ENCODE assay signal across 17 cellular contexts in the genomic region with DNA sequence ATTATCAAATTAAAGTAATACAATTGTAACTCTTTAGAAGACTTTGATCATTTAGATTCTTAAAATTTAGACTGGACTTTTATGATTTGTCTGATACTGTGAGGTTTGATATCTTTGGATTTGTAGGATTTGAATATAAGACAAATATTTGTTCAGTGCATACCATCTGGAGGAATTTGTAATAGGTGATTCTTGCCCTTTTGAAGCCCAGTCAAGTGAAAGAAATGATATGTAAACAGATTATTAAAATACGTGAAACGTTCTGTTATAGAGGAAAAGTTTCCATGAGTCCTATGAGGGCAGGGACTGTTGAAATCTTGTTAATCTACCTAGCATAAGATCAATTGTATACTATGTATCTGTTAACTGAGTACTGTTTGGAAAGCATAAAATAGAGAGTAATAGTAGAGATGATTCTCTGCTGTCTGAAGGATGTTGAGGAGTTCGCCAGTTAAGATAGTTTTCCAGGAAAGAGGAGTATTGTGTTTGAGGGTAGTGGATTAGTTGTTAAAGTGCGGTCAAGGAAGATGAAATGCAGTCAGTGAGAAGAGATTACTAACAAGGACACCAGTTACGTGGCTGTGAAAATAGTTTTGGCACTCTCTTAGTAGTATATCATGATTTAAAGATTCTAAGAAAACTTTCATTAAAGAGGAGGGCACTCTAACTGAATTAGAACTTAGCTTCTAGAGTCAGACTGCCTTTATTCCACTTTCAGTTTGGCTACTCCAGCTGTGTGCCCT. TPM values are rescaled to one million over a fixed set of nuclear protein-coding genes. Genes with fewer than 3 reads are reported as not detected.
DNase-seq lines count a peak whose midpoint lies in the region; ATAC-seq and TF ChIP-seq lines count a peak whose summit lies in the region.
"Had no signal": no experiment of that assay in that cellular context is flagged by ENCODE, and none has a peak within 500 bp of the region (broad histone marks: within the 10 kb centered on the region; RNA-seq: fewer than 3 reads in every experiment).

No MANE protein-coding gene starts in this region.

- peak overlapping the region; percentile 22; the same call in 1 of the 2 replicates for H3K27ac ChIP-seq in 22Rv1
- no peak overlapping the region for H3K27ac ChIP-seq in CD8-positive, alpha-beta T cell (ENCODE audit: low read depth, low read length)
- H3K27ac ChIP-seq in muscle layer of duodenum (ENCODE audit: low read length), result peak overlapping the region; percentile 49
- H3K27ac ChIP-seq: brain microvascular endothelial cell had no signal

- no peak overlapping the region for H3K4me3 ChIP-seq in CD8-positive, alpha-beta T cell (ENCODE audit: low read depth, low read length)
- H3K4me3 ChIP-seq in muscle layer of duodenum (ENCODE audit: low read depth in 1 of 2, low read length in 2 of 2), result no peak overlapping the region

- H3K4me1 Mint-ChIP-seq in CD8-positive, alpha-beta T cell (ENCODE audit: low read depth), result peaks cover 65% of the 10 kb centered on the region
- peaks cover 46% of the 10 kb centered on the region for H3K4me1 Mint-ChIP-seq in activated CD8-positive, alpha-beta T cell treated with anti-CD3 and anti-CD28 coated beads, Interleukin-2, amount 10 ng/mL, durations not matched to agents 7 days and 5 days (ENCODE audit: low read depth)
- H3K4me1 Mint-ChIP-seq: endodermal cell had no signal

- H3K4me1 ChIP-seq in CD8-positive, alpha-beta T cell (ENCODE audit: insufficient read depth, low read length), result peaks cover 49% of the 10 kb centered on the region
- peaks cover 0 to 16% of the 10 kb centered on the region in 2 donors for H3K4me1 ChIP-seq in muscle layer of duodenum (ENCODE audit: control insufficient read depth in 1 of 2, insufficient read depth in 2 of 2, low read length in 2 of 2)

- H3K36me3 ChIP-seq in CD8-positive, alpha-beta T cell (ENCODE audit: insufficient read depth, low read length), result peaks cover 25% of the 10 kb centered on the region
- peaks cover 4 to 45% of the 10 kb centered on the region in 2 donors for H3K36me3 ChIP-seq in muscle layer of duodenum (ENCODE audit: control insufficient read depth in 1 of 2, insufficient read depth in 2 of 2, low read length in 2 of 2)

- no peak for ATAC-seq in CD8-positive, alpha-beta T cell
- ATAC-seq in activated CD8-positive, alpha-beta T cell treated with anti-CD3 and anti-CD28 coated beads, Interleukin-2, amount 10 ng/mL, durations not matched to agents 7 days and 5 days, result no peak
- ATAC-seq in HG03139 (IDR thresholded peaks at IDR 0.05; ENCODE audit: unreplicated experiment), result no peak

- CTCF ChIA-PET in CD8-positive, alpha-beta T cell (lab: Charles Lee), result interaction anchor here (0.6 to 1.8 kb wide), 4 partner anchors 13 to 83 kb away, joined by 3 to 12 read pairs (median 4); no protein-coding TSS in a partner anchor
- CTCF ChIA-PET in activated CD8-positive, alpha-beta T cell treated with anti-CD3 and anti-CD28 coated beads, Interleukin-2, amount 10 ng/mL, durations not matched to agents 7 days and 5 days (lab: Charles Lee), result interaction anchor here (0.7 to 2.5 kb wide), 10 partner anchors 8 to 276 kb away, joined by 3 to 15 read pairs (median 4); no protein-coding TSS in a partner anchor

- intact Hi-C loops in CD8-positive, alpha-beta T cell (cut with DNase I, micrococcal nuclease), result loop anchor here in 1 of 2 experiments (2.0 kb wide), 1 partner anchor 13 kb away; no protein-coding TSS in a partner anchor

- no peaks in the 10 kb centered on the region for H3K9me3 Mint-ChIP-seq in CD8-positive, alpha-beta T cell
- no peaks in the 10 kb centered on the region for H3K9me3 Mint-ChIP-seq in activated CD8-positive, alpha-beta T cell treated with anti-CD3 and anti-CD28 coated beads, Interleukin-2, amount 10 ng/mL, durations not matched to agents 7 days and 5 days (ENCODE audit: insufficient read depth)
- H3K9me3 Mint-ChIP-seq: endodermal cell, IgD-negative memory B cell, type B pancreatic cell had no signal

- no peaks in the 10 kb centered on the region for H3K27me3 Mint-ChIP-seq in CD8-positive, alpha-beta T cell (ENCODE audit: low read depth)
- H3K27me3 Mint-ChIP-seq in activated CD8-positive, alpha-beta T cell treated with anti-CD3 and anti-CD28 coated beads, Interleukin-2, amount 10 ng/mL, durations not matched to agents 7 days and 5 days (ENCODE audit: low read depth), result no peaks in the 10 kb centered on the region
- H3K27me3 Mint-ChIP-seq: IgD-negative memory B cell, type B pancreatic cell had no signal

- H3K4me3 Mint-ChIP-seq in CD8-positive, alpha-beta T cell, result peak overlapping the region; percentile 11
- no peak overlapping the region for H3K4me3 Mint-ChIP-seq in activated CD8-positive, alpha-beta T cell treated with anti-CD3 and anti-CD28 coated beads, Interleukin-2, amount 10 ng/mL, durations not matched to agents 7 days and 5 days
- H3K4me3 Mint-ChIP-seq: endodermal cell, IgD-negative memory B cell, type B pancreatic cell had no signal

- H3K9me3 ChIP-seq in CD8-positive, alpha-beta T cell (ENCODE audit: low read length), result no peaks in the 10 kb centered on the region
- H3K9me3 ChIP-seq in muscle layer of duodenum (ENCODE audit: control insufficient read depth in 1 of 2, low read length in 2 of 2), result no peaks in the 10 kb centered on the region

- no peak for TF ChIP-seq CTCF in 22Rv1 (IDR thresholded peaks at IDR 0.05)
- TF ChIP-seq CTCF in CD8-positive, alpha-beta T cell (IDR thresholded peaks at IDR 0.05), result no peak

- H3K27ac Mint-ChIP-seq in CD8-positive, alpha-beta T cell, result peak overlapping the region; percentile 42
- H3K27ac Mint-ChIP-seq in activated CD8-positive, alpha-beta T cell treated with anti-CD3 and anti-CD28 coated beads, Interleukin-2, amount 10 ng/mL, durations not matched to agents 7 days and 5 days, result peak overlapping the region; percentile 5
- H3K27ac Mint-ChIP-seq: endodermal cell, type B pancreatic cell had no signal

- H3K27me3 ChIP-seq in CD8-positive, alpha-beta T cell (ENCODE audit: insufficient read depth, low read length), result no peaks in the 10 kb centered on the region
- H3K27me3 ChIP-seq in muscle layer of duodenum (ENCODE audit: low read depth, low read length), result no peaks in the 10 kb centered on the region
- H3K27me3 ChIP-seq: brain microvascular endothelial cell had no signal

- DNase-seq in CD8-positive, alpha-beta T cell, result no peak
- no peak for DNase-seq in activated CD8-positive, alpha-beta T cell treated with anti-CD3 and anti-CD28 coated beads, Interleukin-2, amount 10 ng/mL, durations not matched to agents 7 days and 5 days
- DNase-seq in HuH-7 (ENCODE audit: low spot score), result no peak
- DNase-seq in effector CD4-positive, alpha-beta T cell, result no peak
- no peak for DNase-seq in stimulated activated CD4-positive, alpha-beta T cell treated with anti-CD3 and anti-CD28 coated beads, Interleukin-1b, Interleukin-23, amount 100 ng/mL, for 48 hours
- DNase-seq: brain microvascular endothelial cell, C1 segment of cervical spinal cord, endodermal cell, foreskin melanocyte, midbrain, NCI-H1105 treated with DMSO at 0.1 percent for 48 hours, NCI-H226 had no signal

- H3K36me3 Mint-ChIP-seq in CD8-positive, alpha-beta T cell, result peaks cover 72% of the 10 kb centered on the region
- peaks cover 66% of the 10 kb centered on the region for H3K36me3 Mint-ChIP-seq in activated CD8-positive, alpha-beta T cell treated with anti-CD3 and anti-CD28 coated beads, Interleukin-2, amount 10 ng/mL, durations not matched to agents 7 days and 5 days (ENCODE audit: low read depth)
- H3K36me3 Mint-ChIP-seq: IgD-negative memory B cell had no signal

- POLR2A ChIA-PET in CD8-positive, alpha-beta T cell (lab: Charles Lee), result interaction anchor here (0.7 to 1.5 kb wide), 6 partner anchors 11 to 32 kb away, joined by 3 to 6 read pairs (median 4); a partner anchor contains a TSS
- POLR2A ChIA-PET in activated CD8-positive, alpha-beta T cell treated with anti-CD3 and anti-CD28 coated beads, Interleukin-2, amount 10 ng/mL, durations not matched to agents 7 days and 5 days (lab: Charles Lee), result interaction anchor here (0.8 to 2.0 kb wide), 4 partner anchors 10 to 19 kb away, joined by 3 to 9 read pairs (median 4); a partner anchor contains a TSS

RNA-seq across cellular contexts. Expression of a gene that starts 14.4 kb away (rescaled TPM):
- 100 to 1,000 TPM; 672 to 688 TPM for total RNA-seq in CD8-positive, alpha-beta T cell
- 10 to 100 TPM; 97.1 to 98.4 TPM for total RNA-seq in activated CD8-positive, alpha-beta T cell treated with anti-CD3 and anti-CD28 coated beads, Interleukin-2, amount 10 ng/mL, durations not matched to agents 7 days and 5 days

RNA-seq across cellular contexts. Expression of a gene that starts 32.9 kb away (rescaled TPM):
- total RNA-seq in CD8-positive, alpha-beta T cell, result 10 to 100 TPM in 1 of 2 experiments, 1 to 10 TPM in 1; 9.5 to 11.1 TPM
- total RNA-seq in activated CD8-positive, alpha-beta T cell treated with anti-CD3 and anti-CD28 coated beads, Interleukin-2, amount 10 ng/mL, durations not matched to agents 7 days and 5 days, result 10 to 100 TPM; 20.7 to 21.1 TPM

RNA-seq across cellular contexts. Expression of a gene that starts 33.3 kb away (rescaled TPM):
- total RNA-seq in CD8-positive, alpha-beta T cell, result 10 to 100 TPM; 74.6 to 77.3 TPM
- 10 to 100 TPM; 40.0 to 43.2 TPM for total RNA-seq in activated CD8-positive, alpha-beta T cell treated with anti-CD3 and anti-CD28 coated beads, Interleukin-2, amount 10 ng/mL, durations not matched to agents 7 days and 5 days

Comparison
In these comparisons a context has a peak if more than half of its experiments do, and no peak if none do; other contexts are left out.
1. RNA of a gene that starts 14.4 kb away (total RNA-seq): 672 to 688 TPM in CD8-positive, alpha-beta T cell; 97.1 to 98.4 TPM in activated CD8-positive, alpha-beta T cell treated with anti-CD3 and anti-CD28 coated beads, Interleukin-2, amount 10 ng/mL, durations not matched to agents 7 days and 5 days; every median in the first group is over 4 times any median in the second.